9 cellular contexts compared by ENCODE assay signal in genomic region chr2:216056739-216057138, GRCh38. TPM values are rescaled to one million over a fixed set of nuclear protein-coding genes. Genes with fewer than 3 reads are reported as not detected.
DNase-seq lines count a peak whose midpoint lies in the region; ATAC-seq lines count a peak whose summit lies in the region.
"Had no signal": no experiment of that assay in that cellular context is flagged by ENCODE, and none has a peak within 500 bp of the region (broad histone marks: within the 10 kb centered on the region; RNA-seq: fewer than 3 reads in every experiment).

No MANE protein-coding gene starts in this region.

- H3K27me3 Mint-ChIP-seq in activated naive CD8-positive, alpha-beta T cell: no peaks in the 10 kb centered on the region
- H3K27me3 Mint-ChIP-seq in activated naive CD8-positive, alpha-beta T cell treated with anti-CD3 and anti-CD28 coated beads, Interleukin-2, amount 50 U/mL, for 24 hours: no peaks in the 10 kb centered on the region
- H3K27me3 Mint-ChIP-seq in activated naive CD8-positive, alpha-beta T cell treated with anti-CD3 and anti-CD28 coated beads, Interleukin-2, amount 10 ng/mL, durations not matched to agents 7 days and 5 days: no peaks in the 10 kb centered on the region

- peaks cover 28% of the 10 kb centered on the region for H3K4me1 Mint-ChIP-seq in activated naive CD8-positive, alpha-beta T cell (ENCODE audit: low read depth)
- peaks cover 27% of the 10 kb centered on the region for H3K4me1 Mint-ChIP-seq in activated naive CD8-positive, alpha-beta T cell treated with anti-CD3 and anti-CD28 coated beads, Interleukin-2, amount 50 U/mL, for 24 hours
- H3K4me1 Mint-ChIP-seq in activated naive CD8-positive, alpha-beta T cell treated with anti-CD3 and anti-CD28 coated beads, Interleukin-2, amount 10 ng/mL, durations not matched to agents 7 days and 5 days: peaks cover 31% of the 10 kb centered on the region

- H3K36me3 Mint-ChIP-seq in activated naive CD8-positive, alpha-beta T cell: peaks cover 13% of the 10 kb centered on the region
- peaks cover 8% of the 10 kb centered on the region for H3K36me3 Mint-ChIP-seq in activated naive CD8-positive, alpha-beta T cell treated with anti-CD3 and anti-CD28 coated beads, Interleukin-2, amount 50 U/mL, for 24 hours (ENCODE audit: low read depth)
- H3K36me3 Mint-ChIP-seq in activated naive CD8-positive, alpha-beta T cell treated with anti-CD3 and anti-CD28 coated beads, Interleukin-2, amount 10 ng/mL, durations not matched to agents 7 days and 5 days: peaks cover 21% of the 10 kb centered on the region

- H3K9me3 Mint-ChIP-seq in activated naive CD8-positive, alpha-beta T cell (ENCODE audit: low read depth): no peaks in the 10 kb centered on the region
- H3K9me3 Mint-ChIP-seq in activated naive CD8-positive, alpha-beta T cell treated with anti-CD3 and anti-CD28 coated beads, Interleukin-2, amount 50 U/mL, for 24 hours: no peaks in the 10 kb centered on the region
- H3K9me3 Mint-ChIP-seq in activated naive CD8-positive, alpha-beta T cell treated with anti-CD3 and anti-CD28 coated beads, Interleukin-2, amount 10 ng/mL, durations not matched to agents 7 days and 5 days: no peaks in the 10 kb centered on the region

- DNase-seq in activated naive CD8-positive, alpha-beta T cell treated with anti-CD3 and anti-CD28 coated beads, Interleukin-2, amount 50 U/mL, for 24 hours: no peak
- no peak for DNase-seq in activated naive CD8-positive, alpha-beta T cell treated with anti-CD3 and anti-CD28 coated beads, Interleukin-2, amount 10 ng/mL, durations not matched to agents 7 days and 5 days
- DNase-seq in UCSD-AML1 (lab: John Stamatoyannopoulos, UW; ENCODE audit: unreplicated experiment) (no peak), dedifferentiated amniotic fluid mesenchymal stem cell (ENCODE audit: extremely low spot score) (no peak), H4 (ENCODE audit: low spot score) (no peak)
- DNase-seq: activated CD4-positive, CD25-positive, alpha-beta regulatory T cell treated with anti-CD3 and anti-CD28 coated beads, Interleukin-2, amount 50 U/mL, for 72 hours had no signal

- POLR2A ChIA-PET in activated naive CD8-positive, alpha-beta T cell treated with anti-CD3 and anti-CD28 coated beads, Interleukin-2, amount 10 ng/mL, durations not matched to agents 7 days and 5 days (lab: Charles Lee): no interaction called here

- peak overlapping the region; percentile 35 for H3K4me3 Mint-ChIP-seq in activated naive CD8-positive, alpha-beta T cell
- H3K4me3 Mint-ChIP-seq in activated naive CD8-positive, alpha-beta T cell treated with anti-CD3 and anti-CD28 coated beads, Interleukin-2, amount 50 U/mL, for 24 hours: no peak overlapping the region
- H3K4me3 Mint-ChIP-seq in activated naive CD8-positive, alpha-beta T cell treated with anti-CD3 and anti-CD28 coated beads, Interleukin-2, amount 10 ng/mL, durations not matched to agents 7 days and 5 days: no peak overlapping the region

- H3K27ac Mint-ChIP-seq in activated naive CD8-positive, alpha-beta T cell: peak overlapping the region; percentile 94
- no peak overlapping the region for H3K27ac Mint-ChIP-seq in activated naive CD8-positive, alpha-beta T cell treated with anti-CD3 and anti-CD28 coated beads, Interleukin-2, amount 50 U/mL, for 24 hours
- peak overlapping the region; percentile 21 for H3K27ac Mint-ChIP-seq in activated naive CD8-positive, alpha-beta T cell treated with anti-CD3 and anti-CD28 coated beads, Interleukin-2, amount 10 ng/mL, durations not matched to agents 7 days and 5 days

- no peak for ATAC-seq in activated naive CD8-positive, alpha-beta T cell treated with anti-CD3 and anti-CD28 coated beads, Interleukin-2, amount 50 U/mL, for 24 hours
- ATAC-seq in HG02981 (IDR thresholded peaks at IDR 0.05; ENCODE audit: unreplicated experiment) (peak; percentile 31), GM19328 (IDR thresholded peaks at IDR 0.05; ENCODE audit: unreplicated experiment) (no peak)
- no peak for ATAC-seq in activated naive CD8-positive, alpha-beta T cell treated with anti-CD3 and anti-CD28 coated beads, Interleukin-2, amount 10 ng/mL, durations not matched to agents 7 days and 5 days (ENCODE audit: low read depth)

RNA-seq across cellular contexts. Expression of gene PECR, which starts 24.9 kb away (rescaled TPM):
- 10 to 100 TPM; 28.2 to 29.4 TPM for total RNA-seq in activated naive CD8-positive, alpha-beta T cell treated with anti-CD3 and anti-CD28 coated beads, Interleukin-2, amount 10 ng/mL, durations not matched to agents 7 days and 5 days
- 12.8 and 21.8 TPM in 2 replicates for total RNA-seq in H4 (2014; rRNA removed; shearing (Covaris generic))

RNA-seq across cellular contexts. Expression of gene TMEM169, which starts 25.0 kb away (rescaled TPM):
- 1 to 10 TPM; 1.1 to 2.0 TPM for total RNA-seq in activated naive CD8-positive, alpha-beta T cell treated with anti-CD3 and anti-CD28 coated beads, Interleukin-2, amount 10 ng/mL, durations not matched to agents 7 days and 5 days
- total RNA-seq in H4 (2014; rRNA removed; shearing (Covaris generic)): 0.16 and 0.35 TPM in 2 replicates

RNA-seq across cellular contexts. Expression of gene MREG, which starts 43.4 kb away (rescaled TPM):
- 1 to 10 TPM; 7.0 to 8.5 TPM for total RNA-seq in activated naive CD8-positive, alpha-beta T cell treated with anti-CD3 and anti-CD28 coated beads, Interleukin-2, amount 10 ng/mL, durations not matched to agents 7 days and 5 days
- total RNA-seq in H4 (2014; rRNA removed; shearing (Covaris generic)): 5.5 and 8.3 TPM in 2 replicates

RNA-seq across cellular contexts. Expression of gene XRCC5, which starts 52.4 kb away (rescaled TPM):
- total RNA-seq in activated naive CD8-positive, alpha-beta T cell treated with anti-CD3 and anti-CD28 coated beads, Interleukin-2, amount 10 ng/mL, durations not matched to agents 7 days and 5 days: 100 to 1,000 TPM; 268 to 273 TPM
- total RNA-seq in H4 (2014; rRNA removed; shearing (Covaris generic)): 328 and 390 TPM in 2 replicates
